8 cellular contexts compared by ENCODE assay signal in the genomic region with DNA sequence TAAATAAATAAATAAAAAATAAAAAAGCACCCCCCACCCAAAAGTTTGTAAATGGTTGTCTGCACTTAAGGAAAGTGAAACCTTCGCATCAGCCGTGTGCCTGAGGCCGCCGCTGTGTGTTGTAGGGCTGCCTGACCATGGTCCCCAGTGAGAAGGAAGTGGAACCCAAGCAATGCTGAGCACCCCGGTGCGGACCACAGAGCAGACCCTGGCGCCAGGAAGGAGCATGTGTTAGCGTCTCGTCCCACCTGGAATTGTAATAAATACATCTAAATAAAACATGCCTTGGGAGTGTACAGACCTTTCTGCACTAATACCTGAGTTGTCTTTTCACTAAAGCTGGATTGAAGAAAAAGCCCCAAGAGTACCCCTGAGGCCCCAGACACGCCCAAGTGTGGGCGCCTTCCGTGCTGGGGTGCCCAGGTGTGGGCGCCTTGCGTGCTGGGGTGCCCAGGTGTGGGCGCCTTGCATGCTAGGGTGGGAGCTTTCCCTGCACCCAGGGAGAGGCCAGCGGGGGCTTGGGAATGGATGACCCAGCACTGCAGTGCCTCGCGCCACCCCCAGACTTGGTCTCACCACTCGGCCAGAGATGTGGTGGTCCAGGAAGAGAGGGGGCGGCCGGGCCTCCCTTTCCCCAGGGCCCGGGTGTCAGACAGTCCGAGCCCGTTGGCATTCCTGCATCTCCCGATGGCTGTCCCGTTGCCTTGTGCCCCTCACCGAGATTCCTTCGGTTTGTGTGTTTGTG. TPM values are rescaled to one million over a fixed set of nuclear protein-coding genes. Genes with fewer than 3 reads are reported as not detected.
DNase-seq lines count a peak whose midpoint lies in the region; ATAC-seq lines count a peak whose summit lies in the region.

No MANE protein-coding gene starts in this region.

- H3K27ac Mint-ChIP-seq in activated T-cell treated with anti-CD3 and anti-CD28 coated beads, Interleukin-2, amount 50 U/mL, for 72 hours, result no peak overlapping the region
- H3K27ac Mint-ChIP-seq in stimulated activated naive CD8-positive, alpha-beta T cell treated with anti-CD3 and anti-CD28 coated beads, Interleukin-15, amount 100 ng/mL, for 72 hours, result peak overlapping the region in 1 of 2 donors; percentile 19

- peaks cover 3 to 5% of the 10 kb centered on the region in 2 donors for H3K36me3 Mint-ChIP-seq in activated T-cell treated with anti-CD3 and anti-CD28 coated beads, Interleukin-2, amount 50 U/mL, for 72 hours (ENCODE audit: insufficient read depth in 2 of 2)

- H3K27ac ChIP-seq in duodenal mucosa (ENCODE audit: low read depth, low read length), result no peak overlapping the region

- H3K9me3 ChIP-seq in duodenal mucosa (ENCODE audit: control insufficient read depth in 1 of 2, low read length in 2 of 2), result no peaks in the 10 kb centered on the region

- H3K9me3 Mint-ChIP-seq in activated T-cell treated with anti-CD3 and anti-CD28 coated beads, Interleukin-2, amount 50 U/mL, for 72 hours, result peaks cover 3 to 5% of the 10 kb centered on the region in 2 donors
- H3K9me3 Mint-ChIP-seq in stimulated activated naive CD8-positive, alpha-beta T cell treated with anti-CD3 and anti-CD28 coated beads, Interleukin-15, amount 100 ng/mL, for 72 hours, result peaks cover 4% of the 10 kb centered on the region in 2 donors

- peaks cover 38 to 53% of the 10 kb centered on the region in 2 donors for H3K4me1 ChIP-seq in duodenal mucosa (ENCODE audit: control insufficient read depth in 1 of 2, insufficient read depth in 2 of 2, low read length in 2 of 2)

- H3K27me3 Mint-ChIP-seq in activated T-cell treated with anti-CD3 and anti-CD28 coated beads, Interleukin-2, amount 50 U/mL, for 72 hours (ENCODE audit: low read depth), result peaks cover 9% of the 10 kb centered on the region
- peaks cover 31% of the 10 kb centered on the region for H3K27me3 Mint-ChIP-seq in stimulated activated naive CD8-positive, alpha-beta T cell treated with anti-CD3 and anti-CD28 coated beads, Interleukin-15, amount 100 ng/mL, for 72 hours

- no peak for DNase-seq in activated T-cell treated with anti-CD3 and anti-CD28 coated beads, Interleukin-2, amount 50 U/mL, for 72 hours
- no peak for DNase-seq in activated T-cell treated with anti-CD3 and anti-CD28 coated beads, Interleukin-2, amount 50 U/mL, for 1 hour
- DNase-seq in stimulated activated naive CD8-positive, alpha-beta T cell treated with anti-CD3 and anti-CD28 coated beads, Interleukin-15, amount 100 ng/mL, for 72 hours, result no peak
- DNase-seq in stimulated activated CD4-positive, alpha-beta T cell treated with anti-CD3 and anti-CD28 coated beads, Interleukin-4, amount 100 ng/mL, for 4 hours, result no peak
- DNase-seq in medulla oblongata (ENCODE audit: extremely low spot score) (no peak), NCI-H2081 (lab: John Stamatoyannopoulos, UW) (no peak)

- H3K9ac ChIP-seq in duodenal mucosa (ENCODE audit: low read depth in 1 of 2, low read length in 2 of 2), result peak overlapping the region; percentile 49 to 76

- no peaks in the 10 kb centered on the region for H3K36me3 ChIP-seq in duodenal mucosa (ENCODE audit: control insufficient read depth in 1 of 2, insufficient read depth in 2 of 2, low read length in 2 of 2)

- no peaks in the 10 kb centered on the region for H3K27me3 ChIP-seq in duodenal mucosa (ENCODE audit: control insufficient read depth in 1 of 2, insufficient read depth in 2 of 2, low read length in 2 of 2)

- peaks cover 65% of the 10 kb centered on the region for H3K4me1 Mint-ChIP-seq in activated T-cell treated with anti-CD3 and anti-CD28 coated beads, Interleukin-2, amount 50 U/mL, for 72 hours (ENCODE audit: low read depth)
- H3K4me1 Mint-ChIP-seq in stimulated activated naive CD8-positive, alpha-beta T cell treated with anti-CD3 and anti-CD28 coated beads, Interleukin-15, amount 100 ng/mL, for 72 hours, result peaks cover 61% of the 10 kb centered on the region

- peak overlapping the region; percentile 91 to 93 for H3K4me3 Mint-ChIP-seq in activated T-cell treated with anti-CD3 and anti-CD28 coated beads, Interleukin-2, amount 50 U/mL, for 72 hours
- peak overlapping the region; percentile 82 to 90 for H3K4me3 Mint-ChIP-seq in stimulated activated naive CD8-positive, alpha-beta T cell treated with anti-CD3 and anti-CD28 coated beads, Interleukin-15, amount 100 ng/mL, for 72 hours

- no peak for ATAC-seq in activated T-cell treated with anti-CD3 and anti-CD28 coated beads, Interleukin-2, amount 50 U/mL, for 72 hours (replicated peaks in 1 of 2)
- ATAC-seq in HG03066 (IDR thresholded peaks at IDR 0.05; ENCODE audit: low read depth, unreplicated experiment), result peak; percentile 47
- ATAC-seq in stimulated activated naive CD8-positive, alpha-beta T cell treated with anti-CD3 and anti-CD28 coated beads, Interleukin-15, amount 100 ng/mL, for 72 hours, result no peak

- peak overlapping the region; percentile 71 to 72 for H3K4me3 ChIP-seq in duodenal mucosa (ENCODE audit: low read depth in 1 of 2, low read length in 2 of 2)

RNA-seq across cellular contexts. Expression of gene HTT-AS, which starts 33.7 kb away (rescaled TPM):
- not detected for total RNA-seq in activated T-cell treated with anti-CD3 and anti-CD28 coated beads, Interleukin-2, amount 50 U/mL, for 72 hours

RNA-seq across cellular contexts. Expression of gene HTT, which starts 33.9 kb away (rescaled TPM):
- 10 to 100 TPM; 88.0 to 97.9 TPM for total RNA-seq in activated T-cell treated with anti-CD3 and anti-CD28 coated beads, Interleukin-2, amount 50 U/mL, for 72 hours
